ENCODE assay signal across 8 cellular contexts in the genomic region with DNA sequence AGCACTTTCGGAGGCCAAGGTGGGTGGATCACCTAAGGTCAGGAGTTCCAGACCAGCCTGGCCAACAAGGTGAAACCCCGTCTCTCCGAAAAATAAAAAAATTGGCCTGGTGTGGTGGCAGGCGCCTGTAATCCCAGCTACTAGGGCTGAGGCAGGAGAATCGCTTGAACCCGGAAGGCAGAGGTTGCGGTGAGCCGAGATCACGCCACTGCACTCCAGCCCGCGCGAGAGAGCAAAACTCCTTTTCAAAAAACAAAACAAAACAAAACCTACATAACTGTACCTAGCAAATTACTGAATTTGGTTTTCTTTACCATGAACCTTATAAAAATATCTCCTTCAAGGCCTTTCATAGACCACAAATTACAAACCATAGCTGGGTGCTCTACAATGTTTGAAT. TPM values are rescaled to one million over a fixed set of nuclear protein-coding genes. Genes with fewer than 3 reads are reported as not detected.
DNase-seq lines count a peak whose midpoint lies in the region; ATAC-seq, FAIRE-seq and TF ChIP-seq lines count a peak whose summit lies in the region.
"Not testable (repeated sequence)": the region's sequence is repeated elsewhere in the genome, so short reads cannot be mapped to it uniquely, and the experiment has no call there.

No MANE protein-coding gene starts in this region.

- H3K9me3 Mint-ChIP-seq in activated naive CD4-positive, alpha-beta T cell treated with anti-CD3 and anti-CD28 coated beads, Interleukin-2, amount 50 U/mL, for 72 hours, result peaks cover 7 to 11% of the 10 kb centered on the region in 2 donors
- not testable (repeated sequence) for H3K9me3 Mint-ChIP-seq in endothelial cell (ENCODE audit: unreplicated experiment)

- peak overlapping the region; percentile 100 for H3K9ac ChIP-seq in keratinocyte (ENCODE audit: control insufficient read depth, extremely low read depth, insufficient read depth, low read length)

- intact Hi-C loops in stomach (cut with DNase I; ENCODE audit: low total_unique reads), result loop anchor here (10.0 kb wide), 1 partner anchor 120 kb away; no protein-coding TSS in a partner anchor

- H3K9me3 ChIP-seq in WERI-Rb-1 (ENCODE audit: severe bottlenecking); keratinocyte (ENCODE audit: control insufficient read depth, low read depth, low read length); osteoblast (ENCODE audit: low read depth, low read length); stomach: not testable (repeated sequence)

- not testable (repeated sequence) for TF ChIP-seq CTCF in WERI-Rb-1 (IDR thresholded peaks at IDR 0.05; ENCODE audit: low read depth, low read length); endothelial cell (IDR thresholded peaks at IDR 0.05; ENCODE audit: unreplicated experiment); keratinocyte (optimal IDR thresholded peaks at IDR 0.05 in 1 of 3, IDR thresholded peaks at IDR 0.05 in 1 of 3, conservative IDR thresholded peaks at IDR 0.05 in 1 of 3; ENCODE audit: extremely low read depth in 1 of 3, insufficient read depth in 2 of 3, low read length in 3 of 3); osteoblast (IDR thresholded peaks at IDR 0.05; ENCODE audit: extremely low read depth, low read depth, low read length); stomach (IDR thresholded peaks at IDR 0.05)

- H3K4me3 Mint-ChIP-seq in endothelial cell (ENCODE audit: unreplicated experiment), result peak overlapping the region; percentile 98

- peaks cover 57% of the 10 kb centered on the region for H3K79me2 ChIP-seq in keratinocyte (ENCODE audit: control insufficient read depth, insufficient read depth, low read length)
- H3K79me2 ChIP-seq in osteoblast (ENCODE audit: insufficient read depth, low read length), result peaks cover 57% of the 10 kb centered on the region

- not testable (repeated sequence) for H3K27me3 Mint-ChIP-seq in endothelial cell (ENCODE audit: unreplicated experiment)

- 1 to 5% (median 3%) methylated on average over 12 of the region's 12 CpGs for WGBS in stomach, 5 donors

- H3K27me3 ChIP-seq in WERI-Rb-1 (ENCODE audit: insufficient read depth, low read depth, severe bottlenecking); keratinocyte (ENCODE audit: control insufficient read depth, extremely low read depth, insufficient read depth, low read length); osteoblast (ENCODE audit: insufficient read depth, low read length); stomach: not testable (repeated sequence)

- peak overlapping the region; percentile 90 for H3K4me3 ChIP-seq in WERI-Rb-1 (ENCODE audit: low read depth, low read length)
- H3K4me3 ChIP-seq in keratinocyte (ENCODE audit: control insufficient read depth in 2 of 3, extremely low read depth in 1 of 3, insufficient read depth in 2 of 3, low read depth in 1 of 3, low read length in 3 of 3), result peak overlapping the region; percentile 93 to 97 (median 94)
- peak overlapping the region; percentile 97 for H3K4me3 ChIP-seq in osteoblast (ENCODE audit: insufficient read depth, low read length)
- peak overlapping the region; percentile 69 to 90 (median 79) for H3K4me3 ChIP-seq in stomach

- H4K20me1 ChIP-seq in keratinocyte (ENCODE audit: control insufficient read depth, extremely low read depth, insufficient read depth, low read length); osteoblast (ENCODE audit: insufficient read depth, low read length): not testable (repeated sequence)

- ATAC-seq in activated naive CD4-positive, alpha-beta T cell treated with anti-CD3 and anti-CD28 coated beads, Interleukin-2, amount 50 U/mL, for 72 hours, result not testable (repeated sequence)

- not testable (repeated sequence) for H3K4me1 Mint-ChIP-seq in endothelial cell (ENCODE audit: unreplicated experiment)

- DNase-seq in COLO668 (lab: John Stamatoyannopoulos, UW; ENCODE audit: unreplicated experiment) (peak; percentile 28), M059J (ENCODE audit: low read depth) (peak; percentile 42), WERI-Rb-1 (peak; percentile 35), endothelial cell (ENCODE audit: low spot score) (peak; percentile 42), stomach (peak; percentile 50)
- DNase-seq in activated naive CD4-positive, alpha-beta T cell treated with anti-CD3 and anti-CD28 coated beads, Interleukin-2, amount 50 U/mL, for 72 hours (ENCODE audit: low spot score in 2 of 2), result peak; percentile 29 to 60
- DNase-seq in keratinocyte (ENCODE audit: low read depth, low spot score); osteoblast (ENCODE audit: insufficient read length, low spot score, missing footprints): not testable (repeated sequence)

- not testable (repeated sequence) for H3K9me1 ChIP-seq in keratinocyte (ENCODE audit: control insufficient read depth, extremely low read depth, insufficient read depth, low read length)

- peak overlapping the region; percentile 89 for H2AFZ ChIP-seq in keratinocyte (ENCODE audit: control insufficient read depth, low read length)
- H2AFZ ChIP-seq in osteoblast (ENCODE audit: low read length), result peak overlapping the region; percentile 99

- H3K4me1 ChIP-seq in keratinocyte (ENCODE audit: control insufficient read depth, extremely low read depth, insufficient read depth, low read length) (peaks cover 12% of the 10 kb centered on the region), osteoblast (ENCODE audit: insufficient read depth, low read length) (peaks cover 12% of the 10 kb centered on the region), stomach (peaks cover 23 to 57% (median 38%) of the 10 kb centered on the region in 4 donors)

- TF ChIP-seq POLR2A in stomach (IDR thresholded peaks at IDR 0.05), result not testable (repeated sequence)

- dilution Hi-C loops in keratinocyte (cut with MboI; ENCODE audit: extremely low pct_ligation_motif_present, low sequenced_read_pairs), result not testable (repeated sequence)

- not testable (repeated sequence) for TF ChIP-seq EP300 in stomach (IDR thresholded peaks at IDR 0.05)

- peak overlapping the region; percentile 97 for H3K27ac ChIP-seq in WERI-Rb-1
- H3K27ac ChIP-seq in keratinocyte (ENCODE audit: control insufficient read depth, insufficient read depth, low read length), result peak overlapping the region; percentile 99
- H3K27ac ChIP-seq in osteoblast (ENCODE audit: low read depth, low read length), result peak overlapping the region; percentile 98
- H3K27ac ChIP-seq in stomach, result peak overlapping the region; percentile 64 to 97 (median 96)

- peaks cover 39% of the 10 kb centered on the region for H3K36me3 ChIP-seq in WERI-Rb-1
- H3K36me3 ChIP-seq in keratinocyte (ENCODE audit: control insufficient read depth in 2 of 2, extremely low read depth in 1 of 2, insufficient read depth in 2 of 2, low read length in 2 of 2); osteoblast (ENCODE audit: insufficient read depth, low read length): not testable (repeated sequence)
- peaks cover 0 to 15% (median 3%) of the 10 kb centered on the region in 4 donors for H3K36me3 ChIP-seq in stomach

- peak overlapping the region; percentile 96 to 98 for H3K27ac Mint-ChIP-seq in activated naive CD4-positive, alpha-beta T cell treated with anti-CD3 and anti-CD28 coated beads, Interleukin-2, amount 50 U/mL, for 72 hours
- peak overlapping the region; percentile 99 for H3K27ac Mint-ChIP-seq in endothelial cell (ENCODE audit: unreplicated experiment)

- H3K36me3 Mint-ChIP-seq in activated naive CD4-positive, alpha-beta T cell treated with anti-CD3 and anti-CD28 coated beads, Interleukin-2, amount 50 U/mL, for 72 hours, result peaks cover 38 to 48% of the 10 kb centered on the region in 2 donors
- peaks cover 16% of the 10 kb centered on the region for H3K36me3 Mint-ChIP-seq in endothelial cell (ENCODE audit: low read depth, unreplicated experiment)

- not testable (repeated sequence) for FAIRE-seq in keratinocyte (lab: Jason Lieb, UNC)

- H3K4me2 ChIP-seq in keratinocyte (ENCODE audit: control insufficient read depth, extremely low read depth, insufficient read depth, low read depth, low read length), result peak overlapping the region; percentile 82
- H3K4me2 ChIP-seq in osteoblast (ENCODE audit: insufficient read depth, low read length), result peak overlapping the region; percentile 91

RNA-seq across cellular contexts. Expression of a gene that starts 0.8 kb away (rescaled TPM):
- total RNA-seq in M059J (2014; rRNA removed; shearing (Covaris generic)), result 28.6 and 29.3 TPM in 2 replicates
- total RNA-seq in activated naive CD4-positive, alpha-beta T cell treated with anti-CD3 and anti-CD28 coated beads, Interleukin-2, amount 50 U/mL, for 72 hours, result 10 to 100 TPM; 37.9 to 48.3 TPM
- 51.4 TPM for total RNA-seq in endothelial cell (ENCODE audit: unreplicated experiment)
- 9.4 to 15.7 TPM (median 14.1 TPM) in 3 replicates for polyA plus RNA-seq in keratinocyte
- 59.9 TPM for polyA plus RNA-seq in keratinocyte (2011; ENCODE audit: low read depth)
- polyA plus RNA-seq in keratinocyte (2011; cell fraction: cytosol; rRNA removed), result 5.1 and 10.0 TPM in 2 replicates
- polyA plus RNA-seq in keratinocyte (2011; cell fraction: nucleus; rRNA removed), result 50.1 and 63.7 TPM in 2 replicates
- polyA plus RNA-seq in keratinocyte (2012; ENCODE audit: low replicate concordance), result 6.0 and 22.7 TPM in 2 replicates
- polyA minus RNA-seq in keratinocyte, result 11.6 to 42.0 TPM (median 32.7 TPM) in 3 replicates
- polyA minus RNA-seq in keratinocyte (2011; cell fraction: cytosol; rRNA and poly(A)+ RNA removed), result 15.0 TPM
- polyA minus RNA-seq in keratinocyte (2011; cell fraction: nucleus; rRNA and poly(A)+ RNA removed), result 46.6 and 90.6 TPM in 2 replicates
- 14.8 and 20.6 TPM in 2 replicates for total RNA-seq in osteoblast
- total RNA-seq in stomach, result 100 to 1,000 TPM; 104 to 139 (median 118) TPM
- polyA plus RNA-seq in stomach, result 1 to 10 TPM; 6.4 to 8.4 (median 8.2) TPM
